ENCODE assay signal across 24 cellular contexts in the genomic region with DNA sequence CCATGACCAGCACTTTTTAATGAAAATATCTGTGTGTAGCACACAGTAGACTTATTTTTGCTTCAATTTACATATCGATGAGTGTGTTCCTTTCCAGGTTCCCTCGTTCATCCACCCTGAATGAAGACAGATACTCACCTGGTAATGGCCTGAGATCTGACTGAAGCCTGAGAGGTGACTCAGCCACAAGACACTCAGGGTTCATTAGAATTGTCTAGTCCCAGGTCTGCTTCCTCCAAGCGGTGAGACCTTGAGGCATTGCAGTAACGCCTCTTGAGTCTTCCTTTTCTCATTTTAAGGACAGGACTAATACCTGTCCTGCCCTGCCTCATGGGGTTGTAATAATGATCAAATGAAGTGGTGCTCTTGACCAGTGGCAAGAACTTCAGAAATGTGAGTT. TPM values are rescaled to one million over a fixed set of nuclear protein-coding genes. Genes with fewer than 3 reads are reported as not detected.
DNase-seq lines count a peak whose midpoint lies in the region; ATAC-seq, FAIRE-seq and TF ChIP-seq lines count a peak whose summit lies in the region.
"Had no signal": no experiment of that assay in that cellular context is flagged by ENCODE, and none has a peak within 500 bp of the region (broad histone marks: within the 10 kb centered on the region; RNA-seq: fewer than 3 reads in every experiment).

No MANE protein-coding gene starts in this region.

- H3K27ac ChIP-seq in foreskin keratinocyte, result no peak overlapping the region
- H3K27ac ChIP-seq: BLaER1 had no signal

- no peaks in the 10 kb centered on the region for H3K4me1 ChIP-seq in foreskin keratinocyte
- H3K4me1 ChIP-seq: BLaER1, Caco-2 had no signal

- ATAC-seq in foreskin keratinocyte (peak; percentile 41), GM19455 (IDR thresholded peaks at IDR 0.05; ENCODE audit: unreplicated experiment) (no peak)
- ATAC-seq: CD8-positive, alpha-beta T cell had no signal

- TF ChIP-seq CTCF in foreskin keratinocyte (conservative IDR thresholded peaks at IDR 0.05), result no peak

- no peak for FAIRE-seq in HTR-8/SVneo (lab: Jason Lieb, UNC)
- FAIRE-seq: A204.1, D721Med, G401.6, GM12891, GM19239 had no signal

- peaks cover 27% of the 10 kb centered on the region for H3K27me3 ChIP-seq in foreskin keratinocyte
- H3K27me3 ChIP-seq: BE2C, BLaER1 had no signal

- DNase-seq in ecto neural progenitor cell (ENCODE audit: low spot score) (peak; percentile 7), foreskin keratinocyte (no peak), kidney tubule cell (ENCODE audit: low spot score) (peak; percentile 25), HTR-8/SVneo (ENCODE audit: insufficient read length, low spot score) (no peak)
- DNase-seq in stimulated activated CD4-positive, alpha-beta T cell treated with anti-CD3 and anti-CD28 coated beads, Interleukin-2, amount 100 ng/mL, for 48 hours, result no peak
- no peak for DNase-seq in activated CD8-positive, alpha-beta memory T cell treated with anti-CD3 and anti-CD28 coated beads, Interleukin-2, amount 50 U/mL, for 48 hours
- DNase-seq: 8988T; ACHN; BE2C; C1 segment of cervical spinal cord; Caco-2; Calu3; CD4-positive, CD25-positive, alpha-beta regulatory T cell; CD8-positive, alpha-beta T cell; DMS79 treated with DMSO at 0.1 percent for 48 hours; GF-D8 had no signal

RNA-seq across cellular contexts. Expression of gene KCNK13, which starts 11.5 kb away (rescaled TPM):
- total RNA-seq in foreskin keratinocyte, result not detected in 2 replicates
- 0.02 TPM in 1 of 2 replicates, not detected in the other for polyA plus RNA-seq in foreskin keratinocyte
- total RNA-seq: Caco-2; Calu3; CD8-positive, alpha-beta T cell had no signal
- polyA plus RNA-seq: AG04450; CD4-positive, CD25-positive, alpha-beta regulatory T cell had no signal

Comparison
In these comparisons a context has a peak if more than half of its experiments do, and no peak if none do; other contexts are left out.
1. DNase-seq: peak in ecto neural progenitor cell (single experiment) and kidney tubule cell (single experiment); none in foreskin keratinocyte (0 of 2), stimulated activated CD4-positive, alpha-beta T cell treated with anti-CD3 and anti-CD28 coated beads, Interleukin-2, amount 100 ng/mL, for 48 hours (0 of 2), HTR-8/SVneo (single experiment) and activated CD8-positive, alpha-beta memory T cell treated with anti-CD3 and anti-CD28 coated beads, Interleukin-2, amount 50 U/mL, for 48 hours (single experiment).